13 cellular contexts compared by ENCODE assay signal in genomic region chr3:25423780-25424179, GRCh38. TPM values are rescaled to one million over a fixed set of nuclear protein-coding genes. Genes with fewer than 3 reads are reported as not detected.
DNase-seq lines count a peak whose midpoint lies in the region; ATAC-seq and TF ChIP-seq lines count a peak whose summit lies in the region.
"Had no signal": no experiment of that assay in that cellular context is flagged by ENCODE, and none has a peak within 500 bp of the region (broad histone marks: within the 10 kb centered on the region; RNA-seq: fewer than 3 reads in every experiment).

No MANE protein-coding gene starts in this region.

- H3K27me3 ChIP-seq in esophagus squamous epithelium (no peaks in the 10 kb centered on the region), trophoblast cell (ENCODE audit: insufficient read depth, low read length) (no peaks in the 10 kb centered on the region), spleen (replicated peaks in 1 of 7) (peaks cover 0 to 26% (median 3%) of the 10 kb centered on the region in 7 donors)
- H3K27me3 ChIP-seq: ovary had no signal

- ATAC-seq in HG03521 (IDR thresholded peaks at IDR 0.05; ENCODE audit: unreplicated experiment), result no peak
- ATAC-seq in GM19452 (IDR thresholded peaks at IDR 0.05; ENCODE audit: unreplicated experiment), result no peak

- DNase-seq in ELR (ENCODE audit: low read depth), result peak; percentile 30
- DNase-seq in RPMI8226, result peak; percentile 7
- DNase-seq in esophagus squamous epithelium (lab: John Stamatoyannopoulos, UW), result no peak
- DNase-seq in trophoblast cell, result no peak
- no peak for DNase-seq in spleen
- DNase-seq in DMS 273 treated with DMSO at 0.1 percent for 48 hours (lab: John Stamatoyannopoulos, UW), result no peak
- DNase-seq: activated CD4-positive, alpha-beta T cell treated with anti-CD3 and anti-CD28 coated beads, Interleukin-2, amount 10 ng/mL, durations not matched to agents 24 days and 14 days; activated naive CD4-positive, alpha-beta T cell treated with anti-CD3 and anti-CD28 coated beads, Interleukin-2, amount 10 ng/mL, durations not matched to agents 7 days and 5 days; CD8-positive, alpha-beta memory T cell; endodermal cell had no signal

- peaks cover 7% of the 10 kb centered on the region for H3K79me2 ChIP-seq in trophoblast cell (ENCODE audit: control insufficient read depth, insufficient read depth, low read length, poor library complexity)

- WGBS in esophagus squamous epithelium, 2 donors, result 26 to 27% methylated on average over 5 of the region's 5 CpGs
- WGBS in trophoblast cell (ENCODE audit: extremely low coverage, insufficient coverage, insufficient read length), result no CpG with 5 or more reads among the region's 5 CpGs
- WGBS in spleen, 5 donors, result 74 to 90% (median 82%) methylated on average over 5 of the region's 5 CpGs

- TF ChIP-seq CTCF in esophagus squamous epithelium (IDR thresholded peaks at IDR 0.05) (no peak), spleen (IDR thresholded peaks at IDR 0.05 in 8 of 11, conservative IDR thresholded peaks at IDR 0.05 in 3 of 11) (no peak)

- H4K12ac ChIP-seq in trophoblast cell (ENCODE audit: low read depth, low read length), result no peak overlapping the region

- H3K18ac ChIP-seq in trophoblast cell (ENCODE audit: low read length), result no peak overlapping the region

- peaks cover 7 to 52% (median 19%) of the 10 kb centered on the region in 3 donors for H3K4me1 ChIP-seq in esophagus squamous epithelium
- H3K4me1 ChIP-seq in trophoblast cell (ENCODE audit: control insufficient read depth in 1 of 2, insufficient read depth in 2 of 2, low read length in 2 of 2), result peaks cover 13 to 15% of the 10 kb centered on the region in 2 experiments
- peaks cover 0 to 16% (median 0%) of the 10 kb centered on the region in 6 donors for H3K4me1 ChIP-seq in spleen

- peak overlapping the region; percentile 78 for H4K91ac ChIP-seq in trophoblast cell (ENCODE audit: low read depth, low read length)

- H3K27ac ChIP-seq in esophagus squamous epithelium (peak overlapping the region; percentile 56 to 91 (median 68)), trophoblast cell (ENCODE audit: low read depth, low read length) (peak overlapping the region; percentile 87), spleen (no peak overlapping the region)
- H3K27ac ChIP-seq: ovary had no signal

- peak overlapping the region; percentile 70 for H2BK5ac ChIP-seq in trophoblast cell (ENCODE audit: low read depth, low read length, poor library complexity)

- intact Hi-C loops in esophagus squamous epithelium (cut with DNase I) (no loop called here), spleen (cut with DNase I; ENCODE audit: low total_unique reads) (no loop called here)

- H2AK5ac ChIP-seq in trophoblast cell (ENCODE audit: low read length), result no peak overlapping the region

- no peak overlapping the region for H3K14ac ChIP-seq in trophoblast cell (ENCODE audit: low read length)

- no peak overlapping the region for H2BK12ac ChIP-seq in trophoblast cell (ENCODE audit: low read length)

- no peaks in the 10 kb centered on the region for H3K9me3 ChIP-seq in esophagus squamous epithelium
- no peaks in the 10 kb centered on the region for H3K9me3 ChIP-seq in trophoblast cell (ENCODE audit: insufficient read depth, low read depth, low read length)
- no peaks in the 10 kb centered on the region for H3K9me3 ChIP-seq in spleen
- H3K9me3 ChIP-seq: ovary had no signal

- TF ChIP-seq POLR2A in esophagus squamous epithelium (IDR thresholded peaks at IDR 0.05), result no peak
- no peak for TF ChIP-seq POLR2A in spleen (IDR thresholded peaks at IDR 0.05)

- H3K4ac ChIP-seq in trophoblast cell (ENCODE audit: low read depth, low read length), result no peak overlapping the region

- peak overlapping the region; percentile 56 for H2BK120ac ChIP-seq in trophoblast cell (ENCODE audit: insufficient read depth, low read length, poor library complexity)

- H3K4me2 ChIP-seq in trophoblast cell (ENCODE audit: low read length), result no peak overlapping the region

- no peak overlapping the region for H3K9ac ChIP-seq in trophoblast cell (ENCODE audit: low read length)

- H3K23ac ChIP-seq in trophoblast cell (ENCODE audit: low read length), result no peak overlapping the region

- no peak overlapping the region for H2AFZ ChIP-seq in trophoblast cell (ENCODE audit: insufficient read depth, low read length, poor library complexity)

- no peaks in the 10 kb centered on the region for H3K36me3 ChIP-seq in esophagus squamous epithelium
- H3K36me3 ChIP-seq in trophoblast cell (ENCODE audit: control insufficient read depth in 1 of 2, insufficient read depth in 2 of 2, low read length in 2 of 2), result no peaks in the 10 kb centered on the region
- H3K36me3 ChIP-seq in spleen, result no peaks in the 10 kb centered on the region
- H3K36me3 ChIP-seq: ovary had no signal

- no peak overlapping the region for H4K8ac ChIP-seq in trophoblast cell (ENCODE audit: low read depth, low read length)

- H3K4me3 ChIP-seq in esophagus squamous epithelium (no peak overlapping the region), trophoblast cell (ENCODE audit: low read depth, low read length) (no peak overlapping the region), spleen (no peak overlapping the region)
- H3K4me3 ChIP-seq: ovary had no signal

- H3K79me1 ChIP-seq in trophoblast cell (ENCODE audit: low read length), result peaks cover 28% of the 10 kb centered on the region

RNA-seq across cellular contexts. Expression of gene RARB, which starts 4.3 kb away (rescaled TPM):
- total RNA-seq in esophagus squamous epithelium (1 to 10 TPM; 1.9 to 9.0 (median 3.5) TPM), spleen (10 to 100 TPM in 2 of 7 donors, 1 to 10 TPM in 5; 6.4 to 13.0 (median 9.4) TPM)
- 7.2 and 7.4 TPM in 2 replicates for polyA plus RNA-seq in trophoblast cell (2013)
- 1 to 10 TPM; 1.5 to 2.3 (median 1.9) TPM for polyA plus RNA-seq in spleen
- total RNA-seq: activated CD4-positive, alpha-beta T cell treated with anti-CD3 and anti-CD28 coated beads, Interleukin-2, amount 10 ng/mL, durations not matched to agents 24 days and 14 days; CD8-positive, alpha-beta memory T cell had no signal
- polyA plus RNA-seq: CD8-positive, alpha-beta memory T cell had no signal

Comparison
In these comparisons a context has a peak if more than half of its experiments do, and no peak if none do; other contexts are left out.
1. DNase-seq: peak in ELR (single experiment) and RPMI8226 (single experiment); none in esophagus squamous epithelium (single experiment), trophoblast cell (0 of 2), spleen (single experiment) and DMS 273 treated with DMSO at 0.1 percent for 48 hours (single experiment).
2. H3K27ac ChIP-seq: peak in esophagus squamous epithelium (4 of 4) and trophoblast cell (single experiment); none in spleen (0 of 8).